In the genomic region with DNA sequence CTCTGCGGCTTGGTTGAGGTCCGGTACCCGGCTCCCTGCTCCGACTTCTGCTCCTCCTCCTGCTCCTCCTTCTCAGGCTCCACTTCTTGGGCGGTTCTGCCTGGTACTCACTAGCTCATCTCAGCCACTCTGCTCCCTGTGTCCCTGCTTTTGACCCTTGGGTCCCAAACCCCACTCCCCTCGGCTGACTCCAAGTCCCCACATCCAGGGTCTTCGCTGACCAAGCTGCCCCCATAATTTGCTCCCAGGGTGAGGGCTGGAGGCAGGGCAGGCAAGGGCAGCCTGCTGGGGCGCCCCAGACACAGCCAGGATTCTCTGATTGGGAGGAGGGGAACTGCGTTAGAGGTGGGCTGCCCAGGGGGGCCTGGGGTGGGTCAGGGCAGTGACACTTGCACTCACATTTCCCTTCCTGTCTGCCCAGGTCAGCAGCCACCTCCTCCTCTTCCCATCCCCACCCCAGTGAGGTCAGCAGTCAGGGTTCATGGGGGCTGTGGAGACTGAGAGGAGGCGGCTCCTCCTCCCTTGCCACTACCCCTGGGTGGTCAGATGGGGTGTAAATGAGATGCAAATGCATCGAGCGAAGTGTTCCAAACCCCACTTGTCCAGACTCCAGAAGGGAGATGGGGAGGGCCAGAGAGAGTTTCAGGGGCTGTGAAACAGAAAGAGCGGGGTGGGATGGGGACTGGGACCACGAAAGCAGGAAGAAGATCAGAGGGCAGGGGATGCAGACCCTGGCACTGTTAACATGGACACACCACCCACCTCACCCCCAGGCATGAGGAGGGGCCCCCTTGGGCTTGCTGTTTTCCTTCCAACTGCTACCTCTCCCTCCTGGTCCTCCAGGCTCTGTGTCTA, we compare ENCODE assay signal across 11 cellular contexts. TPM values are rescaled to one million over a fixed set of nuclear protein-coding genes. Genes with fewer than 3 reads are reported as not detected.
DNase-seq lines count a peak whose midpoint lies in the region; ATAC-seq and TF ChIP-seq lines count a peak whose summit lies in the region.
"Had no signal": no experiment of that assay in that cellular context is flagged by ENCODE, and none has a peak within 500 bp of the region (broad histone marks: within the 10 kb centered on the region; RNA-seq: fewer than 3 reads in every experiment).

No MANE protein-coding gene starts in this region.

- intact Hi-C loops in Panc1 (cut with micrococcal nuclease; ENCODE audit: unreplicated experiment), result no loop called here
- intact Hi-C loops in left ventricle myocardium inferior (cut with micrococcal nuclease), result no loop called here
- intact Hi-C loops in sciatic nerve (cut with DNase I), result no loop called here

- H3K36me3 Mint-ChIP-seq in endothelial cell (ENCODE audit: low read depth, unreplicated experiment), result no peaks in the 10 kb centered on the region

- no peaks in the 10 kb centered on the region for H3K27me3 ChIP-seq in Panc1 (ENCODE audit: control insufficient read depth, insufficient read depth, low read length)
- H3K27me3 ChIP-seq in left ventricle myocardium inferior (ENCODE audit: low read depth), result peaks cover 29% of the 10 kb centered on the region

- H3K4me3 ChIP-seq in Panc1 (ENCODE audit: low read depth in 2 of 2, low read length in 2 of 2), result peak overlapping the region; percentile 32 to 44; a peak in 3 of 4 replicates
- H3K4me3 ChIP-seq in left ventricle myocardium inferior, result peak overlapping the region; percentile 84
- H3K4me3 ChIP-seq: lung had no signal

- H3K27ac ChIP-seq in Panc1 (ENCODE audit: low read length) (no peak overlapping the region), left ventricle myocardium inferior (replicated peaks) (peak overlapping the region; percentile 99)

- no peak overlapping the region for H3K27ac Mint-ChIP-seq in endothelial cell (ENCODE audit: unreplicated experiment)

- POLR2A ChIA-PET in Panc1 (lab: Charles Lee), result no interaction called here

- H3K36me3 ChIP-seq in Panc1 (ENCODE audit: control insufficient read depth, insufficient read depth, low read length) (no peaks in the 10 kb centered on the region), left ventricle myocardium inferior (peaks cover 8% of the 10 kb centered on the region)

- CTCF ChIA-PET in Panc1 (lab: Charles Lee), result interaction anchor here (0.6 to 1.0 kb wide), 5 partner anchors 19 to 139 kb away, joined by 3 to 14 read pairs (median 3); no protein-coding TSS in a partner anchor

- ATAC-seq in Panc1 (peak; percentile 46; the same call in 1 of the 2 replicates), sciatic nerve (peak; percentile 5), HG03460 (IDR thresholded peaks at IDR 0.05; ENCODE audit: unreplicated experiment) (no peak), HG02623 (IDR thresholded peaks at IDR 0.05; ENCODE audit: unreplicated experiment) (no peak)

- no peaks in the 10 kb centered on the region for H3K9me3 Mint-ChIP-seq in endothelial cell (ENCODE audit: unreplicated experiment)

- peaks cover 33% of the 10 kb centered on the region for H3K27me3 Mint-ChIP-seq in endothelial cell (ENCODE audit: unreplicated experiment)

- TF ChIP-seq CTCF in Panc1 (IDR thresholded peaks at IDR 0.05), result no peak
- TF ChIP-seq CTCF in left ventricle myocardium inferior (IDR thresholded peaks at IDR 0.05; ENCODE audit: borderline replicate concordance), result no peak
- TF ChIP-seq CTCF in endothelial cell (IDR thresholded peaks at IDR 0.05; ENCODE audit: unreplicated experiment), result no peak

- H3K4me1 Mint-ChIP-seq in endothelial cell (ENCODE audit: unreplicated experiment), result peaks cover 30% of the 10 kb centered on the region

- in situ Hi-C loops in Panc1 (cut with HindIII; ENCODE audit: low pct_unique_long_range_greater_than_20kb, low sequenced_read_pairs), result no loop called here

- no peak overlapping the region for H3K4me3 Mint-ChIP-seq in endothelial cell (ENCODE audit: unreplicated experiment)

- H3K4me1 ChIP-seq in Panc1 (ENCODE audit: control insufficient read depth, insufficient read depth, low read length) (peaks cover 43% of the 10 kb centered on the region), left ventricle myocardium inferior (peaks cover 86% of the 10 kb centered on the region)

- H3K9me3 ChIP-seq in Panc1 (ENCODE audit: control insufficient read depth, insufficient read depth, low read depth, low read length) (no peaks in the 10 kb centered on the region), left ventricle myocardium inferior (replicated peaks) (no peaks in the 10 kb centered on the region)

- DNase-seq in D341Med (ENCODE audit: low spot score), result peak; percentile 34
- DNase-seq in Panc1 (ENCODE audit: low read depth, low spot score), result no peak
- DNase-seq in left ventricle myocardium inferior, result no peak
- no peak for DNase-seq in sciatic nerve (ENCODE audit: low spot score)
- DNase-seq in endothelial cell (ENCODE audit: low spot score), result no peak
- no peak for DNase-seq in NCI-H1417 treated with DMSO at 0.1 percent for 48 hours (lab: John Stamatoyannopoulos, UW)

- BruUV-seq in Panc1 (replicated peaks; lab: Mats Ljungman, UMichigan), result no TSS peak

RNA-seq across cellular contexts. Expression of a gene that starts 2.1 kb away (rescaled TPM):
- 27.8 TPM for total RNA-seq in Panc1 (2021; ENCODE audit: unreplicated experiment)
- 35.9 TPM for polyA plus RNA-seq in Panc1 (2012; ENCODE audit: insufficient read length)
- 104 TPM for total RNA-seq in left ventricle myocardium inferior
- total RNA-seq in sciatic nerve, result 50.7 TPM
- 5.4 TPM for total RNA-seq in endothelial cell (ENCODE audit: unreplicated experiment)

RNA-seq across cellular contexts. Expression of a gene that starts 14.1 kb away (rescaled TPM):
- total RNA-seq in Panc1 (2021; ENCODE audit: unreplicated experiment) (44.9 TPM), left ventricle myocardium inferior (17.3 TPM), sciatic nerve (23.6 TPM), endothelial cell (ENCODE audit: unreplicated experiment) (55.4 TPM)
- 43.7 TPM for polyA plus RNA-seq in Panc1 (2012; ENCODE audit: insufficient read length)

RNA-seq across cellular contexts. Expression of a gene that starts 19.4 kb away (rescaled TPM):
- 64.4 TPM for total RNA-seq in Panc1 (2021; ENCODE audit: unreplicated experiment)
- polyA plus RNA-seq in Panc1 (2012; ENCODE audit: insufficient read length), result 53.9 TPM
- 30.5 TPM for total RNA-seq in left ventricle myocardium inferior
- 20.8 TPM for total RNA-seq in sciatic nerve
- 39.6 TPM for total RNA-seq in endothelial cell (ENCODE audit: unreplicated experiment)

RNA-seq across cellular contexts. Expression of a gene that starts 36.1 kb away (rescaled TPM):
- total RNA-seq in Panc1 (2021; ENCODE audit: unreplicated experiment) (not detected), left ventricle myocardium inferior (not detected), sciatic nerve (not detected), endothelial cell (ENCODE audit: unreplicated experiment) (not detected)
- not detected for polyA plus RNA-seq in Panc1 (2012; ENCODE audit: insufficient read length)
- total RNA-seq: dermis microvascular lymphatic vessel endothelial cell, HT1080 had no signal
- polyA plus RNA-seq: lung had no signal

RNA-seq across cellular contexts. Expression of a gene that starts 59.3 kb away (rescaled TPM):
- total RNA-seq in Panc1 (2021; ENCODE audit: unreplicated experiment), result not detected
- polyA plus RNA-seq in Panc1 (2012; ENCODE audit: insufficient read length), result not detected
- 35.4 TPM for total RNA-seq in left ventricle myocardium inferior
- total RNA-seq in sciatic nerve, result not detected
- not detected for total RNA-seq in endothelial cell (ENCODE audit: unreplicated experiment)
- total RNA-seq: dermis microvascular lymphatic vessel endothelial cell, HT1080, lung had no signal
- polyA plus RNA-seq: lung had no signal

Comparison
In these comparisons a context has a peak if more than half of its experiments do, and no peak if none do; other contexts are left out.
1. ATAC-seq: peak in Panc1 (single experiment) and sciatic nerve (single experiment); none in HG03460 (single experiment) and HG02623 (single experiment).